In the genomic region with DNA sequence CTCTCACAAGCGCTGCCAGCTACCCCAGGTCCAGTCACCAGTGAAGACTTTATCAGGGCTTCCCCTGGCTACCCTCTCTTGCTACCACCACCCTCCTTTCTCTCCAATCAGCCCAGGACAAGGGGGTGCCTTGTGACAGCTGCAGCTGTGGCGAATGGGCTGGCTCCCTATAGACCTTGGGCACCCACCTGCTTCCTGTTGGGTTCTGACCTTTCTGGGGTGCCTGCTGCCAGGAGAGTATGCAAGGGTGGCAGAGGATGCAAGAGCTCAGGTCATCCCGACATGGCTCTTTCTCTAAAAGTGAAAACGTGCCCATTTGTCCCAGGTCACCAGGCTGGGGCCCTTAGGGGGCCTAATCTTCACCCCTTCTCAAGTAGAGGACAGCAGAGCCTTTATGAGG, we compare ENCODE assay signal across 1 cellular context.
TF ChIP-seq lines count a peak whose summit lies in the region.

No MANE protein-coding gene starts in this region.

TF ChIP-seq in neural cell, 6 proteins besides CTCF, POLR2A, EP300 and RAD21 (continued from another document):
- TF ChIP-seq, protein P1, sequence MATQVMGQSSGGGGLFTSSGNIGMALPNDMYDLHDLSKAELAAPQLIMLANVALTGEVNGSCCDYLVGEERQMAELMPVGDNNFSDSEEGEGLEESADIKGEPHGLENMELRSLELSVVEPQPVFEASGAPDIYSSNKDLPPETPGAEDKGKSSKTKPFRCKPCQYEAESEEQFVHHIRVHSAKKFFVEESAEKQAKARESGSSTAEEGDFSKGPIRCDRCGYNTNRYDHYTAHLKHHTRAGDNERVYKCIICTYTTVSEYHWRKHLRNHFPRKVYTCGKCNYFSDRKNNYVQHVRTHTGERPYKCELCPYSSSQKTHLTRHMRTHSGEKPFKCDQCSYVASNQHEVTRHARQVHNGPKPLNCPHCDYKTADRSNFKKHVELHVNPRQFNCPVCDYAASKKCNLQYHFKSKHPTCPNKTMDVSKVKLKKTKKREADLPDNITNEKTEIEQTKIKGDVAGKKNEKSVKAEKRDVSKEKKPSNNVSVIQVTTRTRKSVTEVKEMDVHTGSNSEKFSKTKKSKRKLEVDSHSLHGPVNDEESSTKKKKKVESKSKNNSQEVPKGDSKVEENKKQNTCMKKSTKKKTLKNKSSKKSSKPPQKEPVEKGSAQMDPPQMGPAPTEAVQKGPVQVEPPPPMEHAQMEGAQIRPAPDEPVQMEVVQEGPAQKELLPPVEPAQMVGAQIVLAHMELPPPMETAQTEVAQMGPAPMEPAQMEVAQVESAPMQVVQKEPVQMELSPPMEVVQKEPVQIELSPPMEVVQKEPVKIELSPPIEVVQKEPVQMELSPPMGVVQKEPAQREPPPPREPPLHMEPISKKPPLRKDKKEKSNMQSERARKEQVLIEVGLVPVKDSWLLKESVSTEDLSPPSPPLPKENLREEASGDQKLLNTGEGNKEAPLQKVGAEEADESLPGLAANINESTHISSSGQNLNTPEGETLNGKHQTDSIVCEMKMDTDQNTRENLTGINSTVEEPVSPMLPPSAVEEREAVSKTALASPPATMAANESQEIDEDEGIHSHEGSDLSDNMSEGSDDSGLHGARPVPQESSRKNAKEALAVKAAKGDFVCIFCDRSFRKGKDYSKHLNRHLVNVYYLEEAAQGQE (IDR thresholded peaks at IDR 0.05; ENCODE audit: borderline replicate concordance) = no peak
- TF ChIP-seq EZH2 (IDR thresholded peaks at IDR 0.05; ENCODE audit: borderline replicate concordance, insufficient read depth, low read length, poor library complexity, severe bottlenecking) (no peak), SMC3 (conservative IDR thresholded peaks at IDR 0.05; ENCODE audit: poor library complexity) (no peak), TAF1 (IDR thresholded peaks at IDR 0.05; ENCODE audit: low read depth) (no peak), MXI1 (conservative IDR thresholded peaks at IDR 0.05; ENCODE audit: poor library complexity, severe bottlenecking) (no peak)
TF ChIP-seq in neural cell: peak in this region for 0.
